In genomic region chr1:51878307-51878615, GRCh38 we compare ENCODE assay signal across 9 cellular contexts. TPM values are rescaled to one million over a fixed set of nuclear protein-coding genes. Genes with fewer than 3 reads are reported as not detected.
A peak's percentile ranks its signal among the peaks of the same experiment; 100 is the strongest.
DNase-seq lines count a peak whose midpoint lies in the region; ATAC-seq and FAIRE-seq lines count a peak whose summit lies in the region.
"Had no signal": no experiment of that assay in that cellular context is flagged by ENCODE, and none has a peak within 500 bp of the region (broad histone marks: within the 10 kb centered on the region; RNA-seq: fewer than 3 reads in every experiment).

No MANE protein-coding gene starts in this region.

- H3K4me1 Mint-ChIP-seq in activated CD4-positive, alpha-beta T cell treated with anti-CD3 and anti-CD28 coated beads for 36 hours, result peaks cover 27% of the 10 kb centered on the region

- intact Hi-C loops in activated CD4-positive, alpha-beta T cell treated with anti-CD3 and anti-CD28 coated beads for 36 hours (cut with DNase I, micrococcal nuclease), result loop anchor here (1.0 to 5.0 kb wide), 13 partner anchors 149 to 918 kb away; partner anchors contain the start of genes TUT4 (in 2 of the 2), CC2D1B (in 1 of the 2), EPS15 (in 1 of the 2) and FAF1 (in 1 of the 2)

- CTCF ChIA-PET in activated CD4-positive, alpha-beta T cell treated with anti-CD3 and anti-CD28 coated beads for 36 hours (lab: Charles Lee), result interaction anchor here (0.7 to 1.3 kb wide), 2 partner anchors 14 to 150 kb away, joined by 3 read pairs; no protein-coding TSS in a partner anchor

- H3K36me3 Mint-ChIP-seq in activated CD4-positive, alpha-beta T cell treated with anti-CD3 and anti-CD28 coated beads for 36 hours (ENCODE audit: low read depth), result peaks cover 15% of the 10 kb centered on the region

- peaks cover 8% of the 10 kb centered on the region for H3K4me1 ChIP-seq in endocrine pancreas (ENCODE audit: control insufficient read depth, insufficient read depth, low read length)
- H3K4me1 ChIP-seq in rectal smooth muscle tissue (ENCODE audit: control insufficient read depth, insufficient read depth, low read length), result peaks cover 14% of the 10 kb centered on the region

- H3K36me3 ChIP-seq in endocrine pancreas (ENCODE audit: control insufficient read depth, insufficient read depth, low read length) (no peaks in the 10 kb centered on the region), rectal smooth muscle tissue (ENCODE audit: control insufficient read depth, insufficient read depth, low read length) (no peaks in the 10 kb centered on the region)

- H3K9me3 Mint-ChIP-seq in activated CD4-positive, alpha-beta T cell treated with anti-CD3 and anti-CD28 coated beads for 36 hours (ENCODE audit: low read depth), result no peaks in the 10 kb centered on the region
- H3K9me3 Mint-ChIP-seq: T-cell had no signal

- POLR2A ChIA-PET in activated CD4-positive, alpha-beta T cell treated with anti-CD3 and anti-CD28 coated beads for 36 hours (lab: Charles Lee), result interaction anchor here (0.6 to 0.7 kb wide), 3 partner anchors 48 to 631 kb away, joined by 3 to 11 read pairs (median 4); no protein-coding TSS in a partner anchor

- H3K27me3 ChIP-seq in endocrine pancreas (ENCODE audit: control insufficient read depth, insufficient read depth, low read length) (no peaks in the 10 kb centered on the region), rectal smooth muscle tissue (ENCODE audit: control insufficient read depth, insufficient read depth, low read length) (no peaks in the 10 kb centered on the region)

- no peak overlapping the region for H3K27ac Mint-ChIP-seq in activated CD4-positive, alpha-beta T cell treated with anti-CD3 and anti-CD28 coated beads for 36 hours
- H3K27ac Mint-ChIP-seq: T-cell had no signal

- ATAC-seq in GM18907 (IDR thresholded peaks at IDR 0.05; ENCODE audit: unreplicated experiment) (peak; percentile 16), HG03378 (IDR thresholded peaks at IDR 0.05; ENCODE audit: unreplicated experiment) (peak; percentile 16), GM21526 (IDR thresholded peaks at IDR 0.05; ENCODE audit: low FRiP score, unreplicated experiment) (no peak)
- no peak for ATAC-seq in activated CD4-positive, alpha-beta T cell treated with anti-CD3 and anti-CD28 coated beads for 36 hours

- FAIRE-seq in GM19239 (lab: Jason Lieb, UNC), result no peak

- H3K27ac ChIP-seq in rectal smooth muscle tissue (ENCODE audit: low read depth, low read length), result peak overlapping the region; percentile 99

- H3K4me3 Mint-ChIP-seq in activated CD4-positive, alpha-beta T cell treated with anti-CD3 and anti-CD28 coated beads for 36 hours, result no peak overlapping the region
- H3K4me3 Mint-ChIP-seq: T-cell had no signal

- H3K27me3 Mint-ChIP-seq in activated CD4-positive, alpha-beta T cell treated with anti-CD3 and anti-CD28 coated beads for 36 hours, result peaks cover 10% of the 10 kb centered on the region

- peak overlapping the region; percentile 95 for H3K4me3 ChIP-seq in endocrine pancreas (ENCODE audit: control insufficient read depth, insufficient read depth, low read length)
- H3K4me3 ChIP-seq in rectal smooth muscle tissue (ENCODE audit: low read length), result peak overlapping the region; percentile 99

- DNase-seq in SHP77 treated with DMSO at 0.1 percent for 48 hours (lab: John Stamatoyannopoulos, UW) (no peak), GM19239 (ENCODE audit: insufficient read length, low spot score) (no peak)
- no peak for DNase-seq in activated CD4-positive, alpha-beta T cell treated with anti-CD3 and anti-CD28 coated beads for 36 hours

- H3K9ac ChIP-seq in endocrine pancreas (ENCODE audit: control insufficient read depth, insufficient read depth, low read length), result peak overlapping the region; percentile 97
- peak overlapping the region; percentile 99 for H3K9ac ChIP-seq in rectal smooth muscle tissue (ENCODE audit: low read length)

- no peaks in the 10 kb centered on the region for H3K9me3 ChIP-seq in endocrine pancreas (ENCODE audit: control insufficient read depth, low read length)

RNA-seq across cellular contexts. Expression of gene NRDC, which starts 0.3 kb away (rescaled TPM):
- total RNA-seq in activated CD4-positive, alpha-beta T cell treated with anti-CD3 and anti-CD28 coated beads for 36 hours, result 100 to 1,000 TPM; 149 to 186 TPM

Comparison
In these comparisons a context has a peak if more than half of its experiments do, and no peak if none do; other contexts are left out.
1. ATAC-seq: peak in GM18907 (single experiment) and HG03378 (single experiment); none in GM21526 (single experiment) and activated CD4-positive, alpha-beta T cell treated with anti-CD3 and anti-CD28 coated beads for 36 hours (single experiment).